In the genomic region with DNA sequence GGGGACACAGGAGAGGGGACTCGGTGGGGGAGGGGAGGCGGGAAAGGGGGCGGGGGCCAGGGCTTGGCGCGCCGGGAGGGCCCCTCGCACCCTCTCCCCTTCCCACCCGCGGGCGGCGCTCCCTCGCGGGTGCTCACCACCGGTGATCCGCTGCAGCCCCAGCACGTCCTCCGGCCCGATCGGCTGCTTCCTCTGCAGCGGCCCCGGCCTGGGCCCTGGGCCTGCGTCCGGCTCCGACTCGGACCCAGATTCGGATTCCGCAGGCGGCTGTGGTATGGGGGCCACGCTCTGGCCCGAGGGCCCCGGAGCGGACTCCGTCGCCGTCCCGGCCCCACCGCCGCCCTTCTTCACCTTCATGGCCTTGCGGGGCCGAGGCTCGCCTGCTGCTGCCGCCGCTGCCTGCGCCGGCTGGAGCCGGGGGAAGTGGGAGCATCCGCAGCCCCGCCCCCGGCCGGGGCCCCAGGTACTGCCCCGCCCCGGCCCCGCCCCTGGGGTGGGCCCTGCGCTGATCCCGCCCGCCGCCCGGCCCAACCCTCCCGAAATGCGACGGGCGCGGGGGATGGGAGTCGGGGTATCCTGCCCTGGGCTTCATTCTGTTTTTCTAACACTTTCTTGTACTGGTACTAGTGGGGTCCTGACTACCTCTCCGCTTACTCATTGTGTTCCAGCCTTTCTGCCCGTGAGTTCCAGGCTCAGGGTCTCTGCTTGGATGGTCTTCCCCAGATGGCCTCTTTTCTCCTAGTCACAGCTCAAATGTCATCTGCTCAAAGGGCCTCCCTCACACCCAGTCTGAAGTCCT, we compare ENCODE assay signal across 8 cellular contexts. TPM values are rescaled to one million over a fixed set of nuclear protein-coding genes. Genes with fewer than 3 reads are reported as not detected.
DNase-seq lines count a peak whose midpoint lies in the region; ATAC-seq and TF ChIP-seq lines count a peak whose summit lies in the region.

A gene (minus strand): TSS at position 424 of the 799 bp plus-strand sequence. CDS start 67 bp downstream, at position 357.

- H3K27me3 Mint-ChIP-seq in activated CD4-positive, alpha-beta memory T cell treated with anti-CD3 and anti-CD28 coated beads for 36 hours: no peaks in the 10 kb centered on the region

- DNase-seq in NCI-H1417 (lab: John Stamatoyannopoulos, UW) (peak; percentile 80 to 84 (median 82)), NCI-H1417 treated with DMSO at 0.1 percent for 48 hours (lab: John Stamatoyannopoulos, UW) (no peak), NCI-H524 treated with DMSO at 0.1 percent for 48 hours (lab: John Stamatoyannopoulos, UW) (peak; percentile 32), ecto neural progenitor cell (ENCODE audit: low spot score) (peak; percentile 93), lower lobe of right lung (peak; percentile 88)
- peak; percentile 88 for DNase-seq in activated CD4-positive, alpha-beta memory T cell treated with anti-CD3 and anti-CD28 coated beads for 36 hours
- DNase-seq in stimulated activated CD4-positive, alpha-beta T cell treated with anti-CD3 and anti-CD28 coated beads, TNF-alpha, amount 100 ng/mL, for 1 hour (ENCODE audit: low read depth in 3 of 3, low spot score in 1 of 3): peak; percentile 39 to 78 (median 55)

- H3K4me1 Mint-ChIP-seq in activated CD4-positive, alpha-beta memory T cell treated with anti-CD3 and anti-CD28 coated beads for 36 hours (ENCODE audit: low read depth): peaks cover 49% of the 10 kb centered on the region

- peaks cover 41% of the 10 kb centered on the region for H3K36me3 ChIP-seq in lower lobe of right lung

- H3K9me3 Mint-ChIP-seq in activated CD4-positive, alpha-beta memory T cell treated with anti-CD3 and anti-CD28 coated beads for 36 hours: no peaks in the 10 kb centered on the region

- POLR2A ChIA-PET in activated CD4-positive, alpha-beta memory T cell treated with anti-CD3 and anti-CD28 coated beads for 36 hours (lab: Charles Lee): interaction anchor here (1.3 kb wide), 1 partner anchor 19 kb away, joined by 5 read pairs; a partner anchor contains a TSS

- peak within 1 kb of the TSS; percentile 87 for H3K4me3 ChIP-seq in lower lobe of right lung

- H3K9me3 ChIP-seq in lower lobe of right lung: no peaks in the 10 kb centered on the region

- peak within 1 kb of the TSS; percentile 88 for H3K4me3 Mint-ChIP-seq in activated CD4-positive, alpha-beta memory T cell treated with anti-CD3 and anti-CD28 coated beads for 36 hours

- peaks cover 32% of the 10 kb centered on the region for H3K36me3 Mint-ChIP-seq in activated CD4-positive, alpha-beta memory T cell treated with anti-CD3 and anti-CD28 coated beads for 36 hours

- TF ChIP-seq CTCF in lower lobe of right lung (IDR thresholded peaks at IDR 0.05): no peak

- CTCF ChIA-PET in activated CD4-positive, alpha-beta memory T cell treated with anti-CD3 and anti-CD28 coated beads for 36 hours (lab: Charles Lee): interaction anchor here (1.0 to 1.6 kb wide), 4 partner anchors 11 to 48 kb away, joined by 3 to 4 read pairs (median 4); a partner anchor contains a TSS

- intact Hi-C loops in activated CD4-positive, alpha-beta memory T cell treated with anti-CD3 and anti-CD28 coated beads for 36 hours (cut with micrococcal nuclease): loop anchor here (2.0 kb wide), 1 partner anchor 18 kb away; a partner anchor contains a TSS
- intact Hi-C loops in lower lobe of right lung (cut with DNase I): no loop called here

- H3K27me3 ChIP-seq in lower lobe of right lung (ENCODE audit: low read depth): no peaks in the 10 kb centered on the region

- peak within 1 kb of the TSS; percentile 71 for H3K27ac ChIP-seq in lower lobe of right lung

- H3K27ac Mint-ChIP-seq in activated CD4-positive, alpha-beta memory T cell treated with anti-CD3 and anti-CD28 coated beads for 36 hours: peak within 1 kb of the TSS; percentile 65

- ATAC-seq in HG03066 (IDR thresholded peaks at IDR 0.05; ENCODE audit: low read depth, unreplicated experiment) (peak; percentile 61), lower lobe of right lung (peak; percentile 94 to 96)

- H3K4me1 ChIP-seq in lower lobe of right lung: peaks cover 43% of the 10 kb centered on the region

RNA-seq across cellular contexts. Expression of the gene that starts here (rescaled TPM):
- total RNA-seq in activated CD4-positive, alpha-beta memory T cell treated with anti-CD3 and anti-CD28 coated beads for 36 hours: 10 to 100 TPM; 38.0 to 42.0 TPM
- 27.0 TPM for total RNA-seq in lower lobe of right lung
